ENCODE assay signal across 23 cellular contexts in the genomic region with DNA sequence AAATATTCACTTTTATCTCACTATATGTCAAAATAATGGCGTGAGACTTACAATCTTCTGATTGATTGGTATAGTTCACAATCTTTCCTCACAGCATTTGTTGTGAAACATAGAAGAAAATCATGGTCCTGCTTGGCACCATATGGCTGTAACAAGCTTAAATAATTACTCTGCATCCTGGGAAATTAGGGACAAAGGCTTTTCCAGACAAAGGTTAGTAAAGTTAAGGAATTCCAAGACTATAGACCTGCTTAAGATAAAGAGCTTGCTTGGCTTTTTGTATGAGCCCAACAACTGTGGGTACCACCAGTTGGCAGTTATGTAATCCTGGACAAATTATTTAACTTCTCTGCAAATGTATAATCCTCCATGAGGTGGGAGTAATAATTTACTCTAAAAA. TPM values are rescaled to one million over a fixed set of nuclear protein-coding genes. Genes with fewer than 3 reads are reported as not detected.
"Had no signal": no experiment of that assay in that cellular context is flagged by ENCODE, and none has a peak within 500 bp of the region (broad histone marks: within the 10 kb centered on the region; RNA-seq: fewer than 3 reads in every experiment).

No MANE protein-coding gene starts in this region.

- FAIRE-seq: islet of Langerhans, pancreas had no signal

- H3K27me3 ChIP-seq: esophagus squamous epithelium, left lung, right lobe of liver, stomach, thyroid gland had no signal

- H3K4me1 ChIP-seq: left lung, pancreas, right lobe of liver, thyroid gland had no signal

- ATAC-seq: effector memory CD8-positive, alpha-beta T cell; heart right ventricle; left cardiac atrium; left lung; naive thymus-derived CD8-positive, alpha-beta T cell; pancreas; right lobe of liver; stimulated activated effector memory CD8-positive, alpha-beta T cell treated with anti-CD3 and anti-CD28 coated beads, Interleukin-12 subunit alpha, Interleukin-12 subunit beta, amount 100 ng/mL, for 72 hours had no signal

- H3K27ac ChIP-seq: left lung, neutrophil, pancreas, right lobe of liver, thyroid gland had no signal

- DNase-seq: cortex of kidney; effector memory CD8-positive, alpha-beta T cell; erythroblast; esophagus squamous epithelium; foreskin melanocyte; glutamatergic neuron; heart right ventricle; hippocampal formation; left cardiac atrium; left lung; naive thymus-derived CD8-positive, alpha-beta T cell; nephron progenitor cell; pancreas; right lobe of liver; stimulated activated CD4-positive, alpha-beta T cell treated with anti-CD3 and anti-CD28 coated beads, Interleukin-2, amount 100 ng/mL, for 24 hours; stimulated activated CD4-positive, alpha-beta T cell treated with anti-CD3 and anti-CD28 coated beads, Interleukin-4, amount 100 ng/mL, for 24 hours; stimulated activated naive CD4-positive, alpha-beta T cell treated with Interleukin-2 at 50 U/mL for 16 hours; stomach; thyroid gland; trophoblast cell had no signal

- H3K4me3 ChIP-seq: esophagus squamous epithelium, left lung, pancreas, right lobe of liver, stomach, thyroid gland had no signal

- H3K9me3 ChIP-seq: esophagus squamous epithelium, left lung, neutrophil, pancreas, right lobe of liver, stomach, thyroid gland had no signal

- H3K36me3 ChIP-seq: esophagus squamous epithelium, heart right ventricle, left lung, neutrophil, pancreas, right lobe of liver, stomach, thyroid gland had no signal

RNA-seq across cellular contexts. Expression of a gene that starts 3.4 kb away (rescaled TPM):
- total RNA-seq: naive thymus-derived CD8-positive, alpha-beta T cell had no signal
